In genomic region chr12:45727301-45727993, GRCh38 we compare ENCODE assay signal across 1 cellular context.
A peak's percentile ranks its signal among the peaks of the same experiment; 100 is the strongest.
TF ChIP-seq lines count a peak whose summit lies in the region.

No MANE protein-coding gene starts in this region.

TF ChIP-seq in HepG2, 621 proteins besides CTCF, POLR2A, EP300 and RAD21 (continued from another document and continues in another):
- TF ChIP-seq MTF2 (CRISPR knock-in tag; IDR thresholded peaks at IDR 0.05; ENCODE audit: borderline replicate concordance), result no peak
- peak; percentile 62 for TF ChIP-seq XRCC5 (optimal IDR thresholded peaks at IDR 0.05; ENCODE audit: low read length)
- no peak for TF ChIP-seq ATAD3A (CRISPR knock-in tag; IDR thresholded peaks at IDR 0.05)
- TF ChIP-seq CBX5 (CRISPR knock-in tag; IDR thresholded peaks at IDR 0.05; ENCODE audit: borderline replicate concordance), result peak; percentile 37; the same call in 1 of the 2 replicates
- TF ChIP-seq NR2F1 (CRISPR knock-in tag; IDR thresholded peaks at IDR 0.05), result peak in 1 of 2 experiments; percentile 42; a peak in 1 of 4 replicates
- TF ChIP-seq ZNF101 (CRISPR knock-in tag; IDR thresholded peaks at IDR 0.05; ENCODE audit: borderline replicate concordance, low read depth), result no peak
- TF ChIP-seq ATF2 (CRISPR knock-in tag; IDR thresholded peaks at IDR 0.05), result 0 out of 2 replicates have a peak, but pooled peaks have one; percentile 55
- TF ChIP-seq SOX5 (CRISPR knock-in tag; IDR thresholded peaks at IDR 0.05; ENCODE audit: borderline replicate concordance), result peak; percentile 73
- no peak for TF ChIP-seq RFX3 (CRISPR knock-in tag; IDR thresholded peaks at IDR 0.05)
- no peak for TF ChIP-seq PPARG (CRISPR knock-in tag; conservative IDR thresholded peaks at IDR 0.05)
- TF ChIP-seq KDM4B (CRISPR knock-in tag; IDR thresholded peaks at IDR 0.05), result no peak
- TF ChIP-seq ZNF777 (CRISPR knock-in tag; IDR thresholded peaks at IDR 0.05), result peak; percentile 56; the same call in 1 of the 2 replicates
- TF ChIP-seq ELF1 (CRISPR knock-in tag; IDR thresholded peaks at IDR 0.05), result peak; percentile 54; the same call in 1 of the 2 replicates
- no peak for TF ChIP-seq FOXM1 (CRISPR knock-in tag; IDR thresholded peaks at IDR 0.05)
- peak; percentile 52; the same call in 1 of the 2 replicates for TF ChIP-seq E2F1 (CRISPR knock-in tag; IDR thresholded peaks at IDR 0.05)
- peak; percentile 98 for TF ChIP-seq ZBTB25 (CRISPR knock-in tag; IDR thresholded peaks at IDR 0.05)
- no peak for TF ChIP-seq SRSF9 (IDR thresholded peaks at IDR 0.05; ENCODE audit: borderline replicate concordance, insufficient read depth, low read depth, low read length, poor library complexity, severe bottlenecking)
- no peak for TF ChIP-seq KAT2B (IDR thresholded peaks at IDR 0.05; ENCODE audit: borderline replicate concordance, low read depth, low read length)
- TF ChIP-seq RFXANK (CRISPR knock-in tag; IDR thresholded peaks at IDR 0.05), result no peak; the same call in 1 of the 2 replicates
- TF ChIP-seq ESRRA (CRISPR knock-in tag; IDR thresholded peaks at IDR 0.05; ENCODE audit: low read depth), result no peak; the same call in 1 of the 2 replicates
- TF ChIP-seq TFE3 (CRISPR knock-in tag; IDR thresholded peaks at IDR 0.05), result peak; percentile 31; the same call in 1 of the 2 replicates
- no peak for TF ChIP-seq HDAC6 (IDR thresholded peaks at IDR 0.05; ENCODE audit: low read depth, low read length)
- TF ChIP-seq TBX2 (CRISPR knock-in tag; IDR thresholded peaks at IDR 0.05; ENCODE audit: borderline replicate concordance), result peak; percentile 80
- peak; percentile 76; the same call in 1 of the 2 replicates for TF ChIP-seq THRA (CRISPR knock-in tag; IDR thresholded peaks at IDR 0.05; ENCODE audit: borderline replicate concordance)
- TF ChIP-seq SIX1 (CRISPR knock-in tag; IDR thresholded peaks at IDR 0.05; ENCODE audit: borderline replicate concordance), result 0 out of 2 replicates have a peak, but pooled peaks have one; percentile 18
- TF ChIP-seq ZBTB7A (CRISPR knock-in tag; IDR thresholded peaks at IDR 0.05), result no peak
- TF ChIP-seq ZUFSP (CRISPR knock-in tag; IDR thresholded peaks at IDR 0.05; ENCODE audit: borderline replicate concordance), result no peak
- no peak for TF ChIP-seq RORA (CRISPR knock-in tag; IDR thresholded peaks at IDR 0.05)
- no peak for TF ChIP-seq SRSF4 (IDR thresholded peaks at IDR 0.05; ENCODE audit: low read depth, low read length, poor library complexity, severe bottlenecking)
- no peak for TF ChIP-seq NFE2L1 (CRISPR knock-in tag; IDR thresholded peaks at IDR 0.05; ENCODE audit: borderline replicate concordance)
- peak; percentile 64 for TF ChIP-seq ELF3 (CRISPR knock-in tag; IDR thresholded peaks at IDR 0.05)
- no peak for TF ChIP-seq NCOA5 (CRISPR knock-in tag; IDR thresholded peaks at IDR 0.05)
- TF ChIP-seq ZNF224 (CRISPR knock-in tag; IDR thresholded peaks at IDR 0.05), result 0 out of 2 replicates have a peak, but pooled peaks have one; percentile 42
- TF ChIP-seq ZNF280B (CRISPR knock-in tag; IDR thresholded peaks at IDR 0.05; ENCODE audit: borderline replicate concordance), result peak; percentile 74; the same call in 1 of the 2 replicates
- peak; percentile 94 for TF ChIP-seq ZGPAT (CRISPR knock-in tag; IDR thresholded peaks at IDR 0.05)
- 0 out of 2 replicates have a peak, but pooled peaks have one; percentile 8 for TF ChIP-seq NFYC (CRISPR knock-in tag; IDR thresholded peaks at IDR 0.05)
- no peak for TF ChIP-seq ZNF276 (CRISPR knock-in tag; IDR thresholded peaks at IDR 0.05; ENCODE audit: low read depth)
- TF ChIP-seq SRY (CRISPR knock-in tag; IDR thresholded peaks at IDR 0.05), result no peak
- TF ChIP-seq JARID2 (CRISPR knock-in tag; IDR thresholded peaks at IDR 0.05; ENCODE audit: insufficient replicate concordance), result peak; percentile 72
- no peak for TF ChIP-seq CSRNP2 (CRISPR knock-in tag; conservative IDR thresholded peaks at IDR 0.05; ENCODE audit: low read depth)
- peak; percentile 98 for TF ChIP-seq ZNF639 (CRISPR knock-in tag; conservative IDR thresholded peaks at IDR 0.05)
